8 cellular contexts compared by ENCODE assay signal in the genomic region with DNA sequence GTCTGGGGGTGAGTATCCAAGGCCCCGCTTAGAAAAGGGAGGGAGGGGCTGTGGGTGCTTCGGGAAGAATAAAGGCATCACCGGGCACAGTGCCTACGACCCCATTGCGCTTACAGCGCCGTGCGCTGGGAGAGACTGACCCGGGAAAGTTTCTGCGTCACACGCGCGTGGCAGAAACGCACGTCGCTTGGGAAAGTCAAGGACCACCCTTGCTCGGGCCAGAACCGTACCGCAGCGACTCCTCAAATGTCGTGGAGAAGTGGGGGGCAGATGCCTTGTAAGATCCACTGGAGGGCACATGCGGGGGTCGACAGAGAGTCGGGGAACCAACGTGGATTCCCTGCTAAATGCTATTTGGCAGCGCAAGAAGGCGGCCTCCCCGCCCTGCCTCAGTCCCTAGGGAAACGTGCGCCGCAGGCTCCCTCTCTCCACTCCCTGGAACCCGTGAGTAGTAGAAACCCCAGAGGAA. TPM values are rescaled to one million over a fixed set of nuclear protein-coding genes. Genes with fewer than 3 reads are reported as not detected.
DNase-seq lines count a peak whose midpoint lies in the region; ATAC-seq, FAIRE-seq and TF ChIP-seq lines count a peak whose summit lies in the region.

No MANE protein-coding gene starts in this region.

- H3K27me3 ChIP-seq in K562 (ENCODE audit: control insufficient read depth in 2 of 2, insufficient read depth in 2 of 2, low read length in 2 of 2) (peaks cover 0 to 7% of the 10 kb centered on the region in 2 experiments; a peak in 3 of 5 replicates), iPS DF 6.9 (ENCODE audit: control insufficient read depth, insufficient read depth, low read length) (peaks cover 49% of the 10 kb centered on the region)

- no peak for TF ChIP-seq POLR2A in K562 (conservative IDR thresholded peaks at IDR 0.05)

- no peak for FAIRE-seq in K562 (lab: Jason Lieb, UNC)

- H3K27ac ChIP-seq in K562 (ENCODE audit: extremely low read depth, low read depth, low read length) (no peak overlapping the region), iPS DF 6.9 (ENCODE audit: low read length) (no peak overlapping the region)

- peaks cover 0 to 14% of the 10 kb centered on the region in 2 experiments; a peak in 2 of 5 replicates for H3K4me1 ChIP-seq in K562 (replicated peaks in 1 of 2; ENCODE audit: control insufficient read depth in 2 of 2, insufficient read depth in 2 of 2, low read length in 2 of 2)
- peaks cover 8% of the 10 kb centered on the region for H3K4me1 ChIP-seq in iPS DF 6.9 (ENCODE audit: control insufficient read depth, insufficient read depth, low read length)

- no peaks in the 10 kb centered on the region for H4K20me1 ChIP-seq in K562 (replicated peaks; ENCODE audit: control insufficient read depth, insufficient read depth, low read length)

- DNase-seq in K562 (ENCODE audit: extremely low read depth in 1 of 4, low spot score in 3 of 4) (no peak), iPS DF 6.9 (ENCODE audit: low read depth, low spot score) (no peak), retina (peak; percentile 85), A172 (ENCODE audit: low spot score) (no peak), H4 (ENCODE audit: low spot score) (no peak), CD1c-positive myeloid dendritic cell (ENCODE audit: extremely low spot score) (no peak)

- no peak for TF ChIP-seq RAD21 in K562 (CRISPR knock-in tag; conservative IDR thresholded peaks at IDR 0.05 in 1 of 2, IDR thresholded peaks at IDR 0.05 in 1 of 2)

- intact Hi-C loops in K562 (cut with micrococcal nuclease): no loop called here

- H3K9ac ChIP-seq in K562 (ENCODE audit: insufficient read depth in 1 of 2, low read depth in 2 of 2, low read length in 2 of 2): no peak overlapping the region

- no peak overlapping the region for H2AFZ ChIP-seq in K562 (ENCODE audit: low read depth, low read length)

- H3K4me3 ChIP-seq in K562: no peak overlapping the region
- H3K4me3 ChIP-seq in iPS DF 6.9 (ENCODE audit: low read length): peak overlapping the region; percentile 32; the same call in 1 of the 2 replicates

- TF ChIP-seq CTCF in K562 (IDR thresholded peaks at IDR 0.05 in 2 of 3, conservative IDR thresholded peaks at IDR 0.05 in 1 of 3; ENCODE audit: insufficient read depth in 2 of 3, low read depth in 1 of 3, low read length in 3 of 3): no peak

- no peaks in the 10 kb centered on the region for H3K79me2 ChIP-seq in K562 (ENCODE audit: control insufficient read depth, insufficient read depth, low read length)

- 42% methylated on average over 8 of the region's 32 CpGs for WGBS in K562 (ENCODE audit: insufficient coverage, low coverage, missing lambda C conversion rate)
- WGBS in iPS DF 6.9 (ENCODE audit: insufficient coverage, insufficient read length): no CpG with 5 or more reads among the region's 32 CpGs

- no peaks in the 10 kb centered on the region for H3K36me3 ChIP-seq in K562 (ENCODE audit: control insufficient read depth, insufficient read depth, low read length)
- no peaks in the 10 kb centered on the region for H3K36me3 ChIP-seq in iPS DF 6.9 (ENCODE audit: control insufficient read depth, insufficient read depth, low read length)

- no peaks in the 10 kb centered on the region for H3K9me3 ChIP-seq in K562 (replicated peaks; ENCODE audit: control insufficient read depth, insufficient read depth, low read depth, low read length)
- H3K9me3 ChIP-seq in iPS DF 6.9 (ENCODE audit: control insufficient read depth, insufficient read depth, low read length): no peaks in the 10 kb centered on the region

- H3K4me2 ChIP-seq in K562 (ENCODE audit: insufficient read depth, low read length): 0 out of 2 replicates have a peak overlapping the region, but pooled peaks have one; percentile 41

- POLR2A ChIA-PET in K562 (lab: Yijun Ruan, JAX): no interaction called here

- in situ Hi-C loops in K562 (cut with MboI): no loop called here

- H3K9me1 ChIP-seq in K562 (ENCODE audit: control insufficient read depth, insufficient read depth, low read length): no peaks in the 10 kb centered on the region

- no TSS peak for BruUV-seq in K562 (replicated peaks; lab: Mats Ljungman, UMichigan)

- ATAC-seq in GM18511 (IDR thresholded peaks at IDR 0.05; ENCODE audit: unreplicated experiment) (peak; percentile 10), K562 (no peak), HG03135 (IDR thresholded peaks at IDR 0.05; ENCODE audit: unreplicated experiment) (no peak)

- no peak for TF ChIP-seq EP300 in K562 (IDR thresholded peaks at IDR 0.05; ENCODE audit: low read length)

- CTCF ChIA-PET in K562 (lab: Yijun Ruan, JAX; ENCODE audit: low intra/inter-chr PET ratio): no interaction called here

TF ChIP-seq in K562, 482 proteins besides CTCF, POLR2A, EP300 and RAD21:
- no peak for TF ChIP-seq MCM3 (IDR thresholded peaks at IDR 0.05)
- TF ChIP-seq, protein P1, sequence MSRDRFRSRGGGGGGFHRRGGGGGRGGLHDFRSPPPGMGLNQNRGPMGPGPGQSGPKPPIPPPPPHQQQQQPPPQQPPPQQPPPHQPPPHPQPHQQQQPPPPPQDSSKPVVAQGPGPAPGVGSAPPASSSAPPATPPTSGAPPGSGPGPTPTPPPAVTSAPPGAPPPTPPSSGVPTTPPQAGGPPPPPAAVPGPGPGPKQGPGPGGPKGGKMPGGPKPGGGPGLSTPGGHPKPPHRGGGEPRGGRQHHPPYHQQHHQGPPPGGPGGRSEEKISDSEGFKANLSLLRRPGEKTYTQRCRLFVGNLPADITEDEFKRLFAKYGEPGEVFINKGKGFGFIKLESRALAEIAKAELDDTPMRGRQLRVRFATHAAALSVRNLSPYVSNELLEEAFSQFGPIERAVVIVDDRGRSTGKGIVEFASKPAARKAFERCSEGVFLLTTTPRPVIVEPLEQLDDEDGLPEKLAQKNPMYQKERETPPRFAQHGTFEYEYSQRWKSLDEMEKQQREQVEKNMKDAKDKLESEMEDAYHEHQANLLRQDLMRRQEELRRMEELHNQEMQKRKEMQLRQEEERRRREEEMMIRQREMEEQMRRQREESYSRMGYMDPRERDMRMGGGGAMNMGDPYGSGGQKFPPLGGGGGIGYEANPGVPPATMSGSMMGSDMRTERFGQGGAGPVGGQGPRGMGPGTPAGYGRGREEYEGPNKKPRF (IDR thresholded peaks at IDR 0.05; ENCODE audit: low read depth, low read length): no peak
- TF ChIP-seq, protein P2, sequence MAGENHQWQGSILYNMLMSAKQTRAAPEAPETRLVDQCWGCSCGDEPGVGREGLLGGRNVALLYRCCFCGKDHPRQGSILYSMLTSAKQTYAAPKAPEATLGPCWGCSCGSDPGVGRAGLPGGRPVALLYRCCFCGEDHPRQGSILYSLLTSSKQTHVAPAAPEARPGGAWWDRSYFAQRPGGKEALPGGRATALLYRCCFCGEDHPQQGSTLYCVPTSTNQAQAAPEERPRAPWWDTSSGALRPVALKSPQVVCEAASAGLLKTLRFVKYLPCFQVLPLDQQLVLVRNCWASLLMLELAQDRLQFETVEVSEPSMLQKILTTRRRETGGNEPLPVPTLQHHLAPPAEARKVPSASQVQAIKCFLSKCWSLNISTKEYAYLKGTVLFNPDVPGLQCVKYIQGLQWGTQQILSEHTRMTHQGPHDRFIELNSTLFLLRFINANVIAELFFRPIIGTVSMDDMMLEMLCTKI (IDR thresholded peaks at IDR 0.05; ENCODE audit: partially characterized antibody): no peak
- no peak for TF ChIP-seq NFE2L1 (tag; IDR thresholded peaks at IDR 0.05; ENCODE audit: borderline replicate concordance, low read depth)
- TF ChIP-seq, protein P3, sequence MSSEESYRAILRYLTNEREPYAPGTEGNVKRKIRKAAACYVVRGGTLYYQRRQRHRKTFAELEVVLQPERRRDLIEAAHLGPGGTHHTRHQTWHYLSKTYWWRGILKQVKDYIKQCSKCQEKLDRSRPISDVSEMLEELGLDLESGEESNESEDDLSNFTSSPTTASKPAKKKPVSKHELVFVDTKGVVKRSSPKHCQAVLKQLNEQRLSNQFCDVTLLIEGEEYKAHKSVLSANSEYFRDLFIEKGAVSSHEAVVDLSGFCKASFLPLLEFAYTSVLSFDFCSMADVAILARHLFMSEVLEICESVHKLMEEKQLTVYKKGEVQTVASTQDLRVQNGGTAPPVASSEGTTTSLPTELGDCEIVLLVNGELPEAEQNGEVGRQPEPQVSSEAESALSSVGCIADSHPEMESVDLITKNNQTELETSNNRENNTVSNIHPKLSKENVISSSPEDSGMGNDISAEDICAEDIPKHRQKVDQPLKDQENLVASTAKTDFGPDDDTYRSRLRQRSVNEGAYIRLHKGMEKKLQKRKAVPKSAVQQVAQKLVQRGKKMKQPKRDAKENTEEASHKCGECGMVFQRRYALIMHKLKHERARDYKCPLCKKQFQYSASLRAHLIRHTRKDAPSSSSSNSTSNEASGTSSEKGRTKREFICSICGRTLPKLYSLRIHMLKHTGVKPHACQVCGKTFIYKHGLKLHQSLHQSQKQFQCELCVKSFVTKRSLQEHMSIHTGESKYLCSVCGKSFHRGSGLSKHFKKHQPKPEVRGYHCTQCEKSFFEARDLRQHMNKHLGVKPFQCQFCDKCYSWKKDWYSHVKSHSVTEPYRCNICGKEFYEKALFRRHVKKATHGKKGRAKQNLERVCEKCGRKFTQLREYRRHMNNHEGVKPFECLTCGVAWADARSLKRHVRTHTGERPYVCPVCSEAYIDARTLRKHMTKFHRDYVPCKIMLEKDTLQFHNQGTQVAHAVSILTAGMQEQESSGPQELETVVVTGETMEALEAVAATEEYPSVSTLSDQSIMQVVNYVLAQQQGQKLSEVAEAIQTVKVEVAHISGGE (CRISPR knock-in tag; IDR thresholded peaks at IDR 0.05): peak in 1 of 3 experiments; percentile 8; a peak in 1 of 6 replicates
- no peak for TF ChIP-seq ZNF146 (CRISPR knock-in tag; IDR thresholded peaks at IDR 0.05; ENCODE audit: unreplicated experiment)

RNA-seq across cellular contexts. Expression of a gene that starts 2.4 kb away (rescaled TPM):
- 1.0 and 1.9 TPM in 2 replicates for total RNA-seq in K562 (2011; cell fraction: chromatin; rRNA removed; ENCODE audit: low replicate concordance)
- total RNA-seq in K562 (2011; cell fraction: nucleolus; rRNA removed): 0.33 and 1.1 TPM in 2 replicates
- total RNA-seq in K562 (2011; cell fraction: nucleoplasm; rRNA removed): 0.07 and 0.99 TPM in 2 replicates
- total RNA-seq in K562 (2014; rRNA removed) (0.05 TPM in 1 of 2 replicates, not detected in the other), K562 (2014; rRNA removed; fragmentation: Illumina TruSeq; extraction: Trizol) (0.06 and 0.15 TPM in 2 replicates), K562 (2015; rRNA removed; fragmentation: Illumina TruSeq; extraction: Trizol) (0.15 and 0.22 TPM in 2 replicates), K562 (2021) (0.13 and 0.18 TPM in 2 replicates)
- polyA plus RNA-seq in K562 (2011; rRNA removed) (0.32 and 2.9 TPM in 2 replicates), K562 (2014; fragmentation: Illumina TruSeq; extraction: Trizol) (0.07 and 0.18 TPM in 2 replicates), K562 (2014; fragmentation: Nextera tagmentation; extraction: Ambion mirVana) (not detected), K562 (2014; rRNA removed) (0.08 and 0.12 TPM in 2 replicates)
- 0.15 and 2.0 TPM in 2 replicates for polyA plus RNA-seq in K562 (2011; cell fraction: cytosol; rRNA removed)
- 1.3 and 6.4 TPM in 2 replicates for polyA plus RNA-seq in K562 (2011; cell fraction: nucleus; rRNA removed)
- 0.05 and 0.06 TPM in 2 replicates for polyA plus RNA-seq in K562 (2012)
- 2.2 and 12.6 TPM in 2 replicates for polyA minus RNA-seq in K562 (2011; rRNA and poly(A)+ RNA removed)
- polyA minus RNA-seq in K562 (2011; cell fraction: cytosol; rRNA and poly(A)+ RNA removed): 0.48 and 4.4 TPM in 2 replicates
- polyA minus RNA-seq in K562 (2011; cell fraction: nucleus; rRNA and poly(A)+ RNA removed): 2.8 and 23.5 TPM in 2 replicates
- 0.50 and 0.90 TPM in 2 replicates for total RNA-seq in A172 (2014; rRNA removed; shearing (Covaris generic))
- total RNA-seq in H4 (2014; rRNA removed; shearing (Covaris generic)): 1.8 and 4.4 TPM in 2 replicates
